In the genomic region with DNA sequence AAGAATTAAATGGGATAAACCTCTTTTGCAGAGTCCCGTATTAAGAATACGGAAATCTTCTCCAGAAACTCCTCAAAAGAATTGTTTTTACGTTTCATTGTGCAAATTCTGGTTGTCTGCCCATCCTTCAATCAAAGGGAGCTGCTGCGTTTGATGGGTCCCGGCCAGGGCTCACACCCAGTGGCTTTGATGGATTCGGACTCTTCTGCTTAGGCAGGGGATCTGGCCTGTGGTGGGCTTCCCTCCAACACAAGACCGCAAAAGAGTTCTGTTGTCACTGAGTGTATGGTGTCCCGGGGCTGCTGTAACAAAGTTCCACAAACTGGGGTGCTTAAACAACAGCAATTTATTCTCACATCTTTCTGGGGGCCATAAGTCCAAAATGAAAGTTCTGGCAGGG, we compare ENCODE assay signal across 24 cellular contexts.
"Had no signal": no experiment of that assay in that cellular context is flagged by ENCODE, and none has a peak within 500 bp of the region (broad histone marks: within the 10 kb centered on the region; RNA-seq: fewer than 3 reads in every experiment).

No MANE protein-coding gene starts in this region.

- DNase-seq: colonic mucosa; cortex of kidney; dermis blood vessel endothelial cell; dorsolateral prefrontal cortex; effector CD4-positive, alpha-beta T cell; effector CD8-positive, alpha-beta T cell; effector memory CD4-positive, alpha-beta T cell; effector memory CD8-positive, alpha-beta T cell; endodermal cell; erythroblast; esophagus squamous epithelium; foreskin fibroblast; foreskin keratinocyte; foreskin melanocyte; gastrocnemius medialis; glutamatergic neuron; head of caudate nucleus; heart left ventricle; heart right ventricle had no signal

- H3K36me3 ChIP-seq: colonic mucosa, esophagus squamous epithelium, gastrocnemius medialis, gastroesophageal sphincter, heart left ventricle, heart right ventricle had no signal

- H3K27ac Mint-ChIP-seq: dendritic cell treated with granulocyte-macrophage colony-stimulating factor and Interleukin-4, amounts not matched to agents 40 ng/mL and 50 ng/mL, for 4 days; effector memory CD8-positive, alpha-beta T cell; endodermal cell had no signal

- H3K27ac ChIP-seq: colonic mucosa, coronary artery, dorsolateral prefrontal cortex, epithelial cell of prostate, esophagus squamous epithelium, foreskin keratinocyte, gastrocnemius medialis, gastroesophageal sphincter, heart left ventricle, heart right ventricle had no signal

- H3K9me3 ChIP-seq: colonic mucosa, esophagus squamous epithelium, gastrocnemius medialis, gastroesophageal sphincter, heart left ventricle, heart right ventricle had no signal

- H3K27me3 Mint-ChIP-seq: dendritic cell treated with granulocyte-macrophage colony-stimulating factor and Interleukin-4, amounts not matched to agents 40 ng/mL and 50 ng/mL, for 4 days; effector memory CD8-positive, alpha-beta T cell had no signal

- H3K9me3 Mint-ChIP-seq: endodermal cell had no signal

- H3K4me3 ChIP-seq: colonic mucosa, coronary artery, dorsolateral prefrontal cortex, esophagus squamous epithelium, gastrocnemius medialis, gastroesophageal sphincter, heart left ventricle, heart right ventricle had no signal

- H3K27me3 ChIP-seq: colonic mucosa, dorsolateral prefrontal cortex, esophagus squamous epithelium, foreskin keratinocyte, gastrocnemius medialis, gastroesophageal sphincter, heart left ventricle had no signal

- H3K4me3 Mint-ChIP-seq: dendritic cell treated with granulocyte-macrophage colony-stimulating factor and Interleukin-4, amounts not matched to agents 40 ng/mL and 50 ng/mL, for 4 days; effector memory CD8-positive, alpha-beta T cell; endodermal cell had no signal

- H3K4me1 ChIP-seq: colonic mucosa, esophagus squamous epithelium, foreskin keratinocyte, gastrocnemius medialis, gastroesophageal sphincter had no signal

- ATAC-seq: effector memory CD8-positive, alpha-beta T cell; esophagus mucosa; foreskin keratinocyte; gastrocnemius medialis; gastroesophageal sphincter; heart left ventricle had no signal

- H3K4me1 Mint-ChIP-seq: endodermal cell had no signal
